In genomic region chr9:73038613-73039012, GRCh38 we compare ENCODE assay signal across 11 cellular contexts.
DNase-seq lines count a peak whose midpoint lies in the region; ATAC-seq, FAIRE-seq and TF ChIP-seq lines count a peak whose summit lies in the region.
"Had no signal": no experiment of that assay in that cellular context is flagged by ENCODE, and none has a peak within 500 bp of the region (broad histone marks: within the 10 kb centered on the region; RNA-seq: fewer than 3 reads in every experiment).

No MANE protein-coding gene starts in this region.

- no peak overlapping the region for H3K27ac ChIP-seq in pancreas

- TF ChIP-seq CTCF in AG09319 (IDR thresholded peaks at IDR 0.05; ENCODE audit: low read depth, low read length) (no peak), pancreas (IDR thresholded peaks at IDR 0.05) (no peak)

- intact Hi-C loops in Right ventricle myocardium superior (cut with DNase I) (no loop called here), pancreas (cut with DNase I) (no loop called here)

- ATAC-seq in Right ventricle myocardium superior (ENCODE audit: poor library complexity) (peak; percentile 76), pancreas (peak in 3 of 4 donors; percentile 38 to 66 (median 62)), GM21360 (IDR thresholded peaks at IDR 0.05; ENCODE audit: unreplicated experiment) (no peak)

- no peak for FAIRE-seq in pancreas (lab: Jason Lieb, UNC)

- H3K4me1 ChIP-seq in pancreas = peaks cover 0 to 10% (median 4%) of the 10 kb centered on the region in 3 donors

- DNase-seq in AG09319 (ENCODE audit: extremely low read depth, low read depth) = peak; percentile 16
- peak in 34 of 56 donors; percentile 2 to 53 (median 15) for DNase-seq in amygdala (lab: John Stamatoyannopoulos, UW)
- peak; percentile 65 for DNase-seq in Right ventricle myocardium superior
- DNase-seq in pancreas = peak in 2 of 6 donors; percentile 20 to 23
- no peak for DNase-seq in inferior parietal cortex (ENCODE audit: extremely low spot score)
- no peak for DNase-seq in superior temporal gyrus (ENCODE audit: extremely low spot score)
- DNase-seq in stimulated activated CD4-positive, alpha-beta T cell treated with anti-CD3 and anti-CD28 coated beads, Interleukin-4, amount 100 ng/mL, for 4 hours = no peak
- DNase-seq: activated CD4-positive, alpha-beta T cell treated with anti-CD3 and anti-CD28 coated beads for 48 hours; AML-193; NCI-H2171 had no signal

- no peaks in the 10 kb centered on the region for H3K9me3 ChIP-seq in pancreas

- no peak overlapping the region for H3K4me3 ChIP-seq in pancreas

- H3K27me3 ChIP-seq in pancreas = no peaks in the 10 kb centered on the region

- no peaks in the 10 kb centered on the region for H3K36me3 ChIP-seq in pancreas

- WGBS in pancreas, 2 donors = 13 to 23% methylated on average over 2 of the region's 2 CpGs

Comparison
In these comparisons a context has a peak if more than half of its experiments do, and no peak if none do; other contexts are left out.
1. DNase-seq: peak in AG09319 (single experiment), amygdala (34 of 56) and Right ventricle myocardium superior (single experiment); none in inferior parietal cortex (single experiment), superior temporal gyrus (single experiment) and stimulated activated CD4-positive, alpha-beta T cell treated with anti-CD3 and anti-CD28 coated beads, Interleukin-4, amount 100 ng/mL, for 4 hours (0 of 2).